Comparison of ENCODE assay signal across 1 cellular context in genomic region chr14:104343690-104344640, GRCh38.
TF ChIP-seq lines count a peak whose summit lies in the region.

No MANE protein-coding gene starts in this region.

TF ChIP-seq in GM23338, 12 proteins besides CTCF, POLR2A, EP300 and RAD21 (continued from another document):
- no peak for TF ChIP-seq ZNF462 (CRISPR knock-in tag; IDR thresholded peaks at IDR 0.05)
- no peak for TF ChIP-seq CREB1 (CRISPR knock-in tag; IDR thresholded peaks at IDR 0.05; ENCODE audit: low read depth)
- no peak for TF ChIP-seq POLR2AphosphoS5 (IDR thresholded peaks at IDR 0.05; ENCODE audit: low read depth)
- no peak for TF ChIP-seq STAT1 (IDR thresholded peaks at IDR 0.05; ENCODE audit: unreplicated experiment)
- TF ChIP-seq NANOG (IDR thresholded peaks at IDR 0.05; ENCODE audit: borderline replicate concordance), result no peak
